8 cellular contexts compared by ENCODE assay signal in genomic region chr13:36998624-36999041, GRCh38. TPM values are rescaled to one million over a fixed set of nuclear protein-coding genes. Genes with fewer than 3 reads are reported as not detected.
DNase-seq lines count a peak whose midpoint lies in the region; ATAC-seq, FAIRE-seq and TF ChIP-seq lines count a peak whose summit lies in the region.

No MANE protein-coding gene starts in this region.

- ATAC-seq in A549, result no peak
- no peak for ATAC-seq in memory B cell (ENCODE audit: low read depth)
- ATAC-seq in HG03108 (IDR thresholded peaks at IDR 0.05; ENCODE audit: unreplicated experiment), result no peak
- no peak for ATAC-seq in HG02852 (IDR thresholded peaks at IDR 0.05; ENCODE audit: unreplicated experiment)

- WGBS in A549 (ENCODE audit: missing lambda C conversion rate), result 2% methylated on average over 12 of the region's 21 CpGs
- 0 to 1% (median 1%) methylated on average over 21 of the region's 21 CpGs for WGBS in stomach, 5 donors

- peaks cover 25% of the 10 kb centered on the region for H3K4me1 Mint-ChIP-seq in memory B cell

- POLR2A ChIA-PET in A549 (lab: Yijun Ruan, JAX) (interaction anchor here (0.8 kb wide), 1 partner anchor 653 kb away, joined by 3 read pairs; no protein-coding TSS in a partner anchor), HEK293 (lab: Yijun Ruan, JAX) (no interaction called here)

- H3K36me3 ChIP-seq in HEK293 (ENCODE audit: control insufficient read depth in 2 of 2, insufficient read depth in 1 of 2, low read length in 2 of 2) (peaks cover 8 to 31% of the 10 kb centered on the region in 2 experiments; a peak in 2 of 3 replicates), stomach (peaks cover 13 to 35% (median 27%) of the 10 kb centered on the region in 4 donors)

- TF ChIP-seq CTCF in A549 (IDR thresholded peaks at IDR 0.05) (no peak), HEK293 (tag by site-specific recombination; IDR thresholded peaks at IDR 0.05) (no peak), WI38 (IDR thresholded peaks at IDR 0.05; ENCODE audit: low read depth, low read length) (0 out of 2 replicates have a peak, but pooled peaks have one; percentile 5), stomach (IDR thresholded peaks at IDR 0.05) (no peak)

- no peak for TF ChIP-seq RAD21 in A549 (conservative IDR thresholded peaks at IDR 0.05 in 1 of 2, IDR thresholded peaks at IDR 0.05 in 1 of 2)

- peak overlapping the region; percentile 95 for H3K4me2 ChIP-seq in A549

- TF ChIP-seq EP300 in A549 (IDR thresholded peaks at IDR 0.05) (no peak), stomach (IDR thresholded peaks at IDR 0.05) (no peak)

- H3K36me3 Mint-ChIP-seq in memory B cell, result peaks cover 8% of the 10 kb centered on the region

- H3K27me3 Mint-ChIP-seq in memory B cell, result no peaks in the 10 kb centered on the region

- DNase-seq in A549 (ENCODE audit: low read depth in 1 of 2, low spot score in 1 of 2) (no peak), dermis blood vessel endothelial cell (peak; percentile 26), memory B cell (ENCODE audit: low spot score in 2 of 2) (peak in 1 of 2 donors; percentile 16), stomach (no peak)

- intact Hi-C loops in stomach (cut with DNase I; ENCODE audit: low total_unique reads), result no loop called here

- FAIRE-seq in A549 (lab: Jason Lieb, UNC), result no peak

- TF ChIP-seq POLR2A in A549 (IDR thresholded peaks at IDR 0.05; ENCODE audit: low read length) (no peak), stomach (IDR thresholded peaks at IDR 0.05) (no peak)

- no peaks in the 10 kb centered on the region for H3K27me3 ChIP-seq in stomach

- H3K9me3 ChIP-seq in A549, result no peaks in the 10 kb centered on the region
- H3K9me3 ChIP-seq in HEK293 (ENCODE audit: control insufficient read depth, insufficient read depth, low read depth, low read length), result no peaks in the 10 kb centered on the region
- H3K9me3 ChIP-seq in stomach, result no peaks in the 10 kb centered on the region

- H3K27ac ChIP-seq in A549, result peak overlapping the region; percentile 95 to 96
- peak overlapping the region; percentile 72; the same call in 1 of the 2 replicates for H3K27ac ChIP-seq in HEK293 (ENCODE audit: extremely low read depth, low read depth, low read length)
- peak overlapping the region; percentile 91 to 98 (median 96) for H3K27ac ChIP-seq in stomach

- CTCF ChIA-PET in A549 (lab: Yijun Ruan, JAX) (interaction anchor here (0.7 to 2.3 kb wide), 3 partner anchors 9 to 18 kb away, joined by 3 to 8 read pairs (median 6); no protein-coding TSS in a partner anchor), HEK293 (lab: Yijun Ruan, JAX) (interaction anchor here (1.0 to 1.2 kb wide), 4 partner anchors 10 to 716 kb away, joined by 3 to 4 read pairs (median 4); no protein-coding TSS in a partner anchor)

- H3K4me1 ChIP-seq in A549 (peaks cover 12% of the 10 kb centered on the region), HEK293 (ENCODE audit: control insufficient read depth, insufficient read depth, low read length) (peaks cover 5% of the 10 kb centered on the region), stomach (peaks cover 18 to 47% (median 33%) of the 10 kb centered on the region in 4 donors)

- peak overlapping the region; percentile 100 for H3K4me3 Mint-ChIP-seq in memory B cell

- peak overlapping the region; percentile 70 for H3K4me3 ChIP-seq in A549
- peak overlapping the region; percentile 84 for H3K4me3 ChIP-seq in HEK293 (ENCODE audit: low read depth, low read length)
- H3K4me3 ChIP-seq in WI38 (ENCODE audit: low read depth, low read length), result peak overlapping the region; percentile 100
- H3K4me3 ChIP-seq in stomach, result peak overlapping the region; percentile 92 to 97 (median 94)

- peak overlapping the region; percentile 100 for H3K27ac Mint-ChIP-seq in memory B cell

- H3K9me3 Mint-ChIP-seq in memory B cell, result no peaks in the 10 kb centered on the region

TF ChIP-seq in A549, 52 proteins besides CTCF, POLR2A, EP300 and RAD21:
- TF ChIP-seq CEBPB (IDR thresholded peaks at IDR 0.05), result no peak
- no peak for TF ChIP-seq RNF2 (IDR thresholded peaks at IDR 0.05; ENCODE audit: borderline replicate concordance, low read depth)
- TF ChIP-seq ESRRA (IDR thresholded peaks at IDR 0.05; ENCODE audit: borderline replicate concordance, low read length), result no peak
- TF ChIP-seq EHF (CRISPR knock-in tag; IDR thresholded peaks at IDR 0.05), result no peak
- no peak for TF ChIP-seq TP53 (CRISPR knock-in tag; IDR thresholded peaks at IDR 0.05)

TF ChIP-seq in HEK293, 187 proteins besides CTCF, POLR2A, EP300 and RAD21:
- 0 out of 2 replicates have a peak, but pooled peaks have one; percentile 11 for TF ChIP-seq GLIS1 (tag by site-specific recombination; IDR thresholded peaks at IDR 0.05)
- TF ChIP-seq ZNF600 (tag by site-specific recombination; IDR thresholded peaks at IDR 0.05), result no peak
- TF ChIP-seq RBAK (tag by site-specific recombination; IDR thresholded peaks at IDR 0.05), result no peak
- TF ChIP-seq, protein P1, sequence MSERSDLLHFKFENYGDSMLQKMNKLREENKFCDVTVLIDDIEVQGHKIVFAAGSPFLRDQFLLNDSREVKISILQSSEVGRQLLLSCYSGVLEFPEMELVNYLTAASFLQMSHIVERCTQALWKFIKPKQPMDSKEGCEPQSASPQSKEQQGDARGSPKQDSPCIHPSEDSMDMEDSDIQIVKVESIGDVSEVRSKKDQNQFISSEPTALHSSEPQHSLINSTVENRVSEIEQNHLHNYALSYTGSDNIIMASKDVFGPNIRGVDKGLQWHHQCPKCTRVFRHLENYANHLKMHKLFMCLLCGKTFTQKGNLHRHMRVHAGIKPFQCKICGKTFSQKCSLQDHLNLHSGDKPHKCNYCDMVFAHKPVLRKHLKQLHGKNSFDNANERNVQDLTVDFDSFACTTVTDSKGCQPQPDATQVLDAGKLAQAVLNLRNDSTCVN (tag by site-specific recombination; optimal IDR thresholded peaks at IDR 0.05), result no peak
- no peak for TF ChIP-seq ZFP69B (tag by site-specific recombination; IDR thresholded peaks at IDR 0.05)
- TF ChIP-seq ZNF132 (tag by site-specific recombination; IDR thresholded peaks at IDR 0.05; ENCODE audit: borderline replicate concordance), result no peak
- peak; percentile 54 for TF ChIP-seq GLIS2 (tag by site-specific recombination; IDR thresholded peaks at IDR 0.05)
- TF ChIP-seq SALL2 (tag by site-specific recombination; IDR thresholded peaks at IDR 0.05; ENCODE audit: borderline replicate concordance), result no peak
- TF ChIP-seq FEZF1 (tag by site-specific recombination; IDR thresholded peaks at IDR 0.05), result no peak
- TF ChIP-seq ZNF2 (tag by site-specific recombination; IDR thresholded peaks at IDR 0.05), result no peak
- no peak for TF ChIP-seq ZBTB48 (tag by site-specific recombination; IDR thresholded peaks at IDR 0.05)
- no peak for TF ChIP-seq PRDM1 (tag by site-specific recombination; IDR thresholded peaks at IDR 0.05)

RNA-seq across cellular contexts. Expression of gene ALG5, which starts 0.5 kb away (rescaled TPM):
- polyA plus RNA-seq in A549 (2011; rRNA removed) (50.5 and 69.0 TPM in 2 replicates), A549 (2017; fragmentation: RNase III; extraction: RNeasy Plus Mini Kit Qiagen cat#74134 plus additional on column Dnase treatment) (34.4 to 35.9 TPM (median 35.1 TPM) in 3 replicates), stomach (10 to 100 TPM; 35.5 to 43.2 (median 37.5) TPM)
- 17.0 and 17.3 TPM in 2 replicates for polyA plus RNA-seq in A549 (2012; cell fraction: cytosol; rRNA removed)
- polyA plus RNA-seq in A549 (2012; cell fraction: nucleus; rRNA removed), result 6.9 and 7.3 TPM in 2 replicates
- polyA minus RNA-seq in A549 (2011; rRNA and poly(A)+ RNA removed), result 5.0 and 7.3 TPM in 2 replicates
- total RNA-seq in dermis blood vessel endothelial cell (36.4 and 44.6 TPM in 2 replicates), stomach (10 to 100 TPM in 3 of 5 donors, 1 to 10 TPM in 2; 1.2 to 61.1 (median 13.6) TPM)

RNA-seq across cellular contexts. Expression of gene EXOSC8, which starts 2.0 kb away (rescaled TPM):
- 53.0 and 63.3 TPM in 2 replicates for polyA plus RNA-seq in A549 (2011; rRNA removed)
- polyA plus RNA-seq in A549 (2012; cell fraction: cytosol; rRNA removed), result 20.9 and 23.8 TPM in 2 replicates
- 11.6 and 18.3 TPM in 2 replicates for polyA plus RNA-seq in A549 (2012; cell fraction: nucleus; rRNA removed)
- polyA plus RNA-seq in A549 (2017; fragmentation: RNase III; extraction: RNeasy Plus Mini Kit Qiagen cat#74134 plus additional on column Dnase treatment), result 46.4 to 51.1 TPM (median 48.8 TPM) in 3 replicates
- polyA minus RNA-seq in A549 (2011; rRNA and poly(A)+ RNA removed), result 9.3 and 9.4 TPM in 2 replicates
- 26.9 and 46.9 TPM in 2 replicates for total RNA-seq in dermis blood vessel endothelial cell
- 10 to 100 TPM; 15.6 to 42.8 (median 21.7) TPM for total RNA-seq in stomach
- 10 to 100 TPM; 28.8 to 45.1 (median 39.1) TPM for polyA plus RNA-seq in stomach
